ENCODE assay signal across 24 cellular contexts in genomic region chr1:47618222-47618720, GRCh38.
DNase-seq lines count a peak whose midpoint lies in the region; ATAC-seq and TF ChIP-seq lines count a peak whose summit lies in the region.
"Had no signal": no experiment of that assay in that cellular context is flagged by ENCODE, and none has a peak within 500 bp of the region (broad histone marks: within the 10 kb centered on the region; RNA-seq: fewer than 3 reads in every experiment).

No MANE protein-coding gene starts in this region.

- no peaks in the 10 kb centered on the region for H3K9me3 Mint-ChIP-seq in activated CD4-positive, alpha-beta memory T cell treated with anti-CD3 and anti-CD28 coated beads, Interleukin-2, amount 10 ng/mL, durations not matched to agents 7 days and 5 days
- no peaks in the 10 kb centered on the region for H3K9me3 Mint-ChIP-seq in activated CD4-positive, alpha-beta memory T cell treated with anti-CD3 and anti-CD28 coated beads for 36 hours
- H3K9me3 Mint-ChIP-seq in type B pancreatic cell: no peaks in the 10 kb centered on the region
- no peaks in the 10 kb centered on the region for H3K9me3 Mint-ChIP-seq in nephron progenitor cell
- H3K9me3 Mint-ChIP-seq: CD8-positive, alpha-beta memory T cell; GM23338 had no signal

- no peaks in the 10 kb centered on the region for H3K4me1 Mint-ChIP-seq in activated CD4-positive, alpha-beta memory T cell treated with anti-CD3 and anti-CD28 coated beads, Interleukin-2, amount 10 ng/mL, durations not matched to agents 7 days and 5 days
- no peaks in the 10 kb centered on the region for H3K4me1 Mint-ChIP-seq in activated CD4-positive, alpha-beta memory T cell treated with anti-CD3 and anti-CD28 coated beads for 36 hours (ENCODE audit: low read depth)
- H3K4me1 Mint-ChIP-seq in type B pancreatic cell (ENCODE audit: unreplicated experiment) (no peaks in the 10 kb centered on the region), nephron progenitor cell (peaks cover 30% of the 10 kb centered on the region)
- H3K4me1 Mint-ChIP-seq: CD8-positive, alpha-beta memory T cell had no signal

- no peak for TF ChIP-seq EP300 in esophagus muscularis mucosa (IDR thresholded peaks at IDR 0.05)

- intact Hi-C loops in activated CD4-positive, alpha-beta memory T cell treated with anti-CD3 and anti-CD28 coated beads for 36 hours (cut with micrococcal nuclease): no loop called here
- intact Hi-C loops in esophagus muscularis mucosa (cut with DNase I): no loop called here

- no peak overlapping the region for H3K4me3 Mint-ChIP-seq in activated CD4-positive, alpha-beta memory T cell treated with anti-CD3 and anti-CD28 coated beads, Interleukin-2, amount 10 ng/mL, durations not matched to agents 7 days and 5 days
- H3K4me3 Mint-ChIP-seq in activated CD4-positive, alpha-beta memory T cell treated with anti-CD3 and anti-CD28 coated beads for 36 hours: no peak overlapping the region
- no peak overlapping the region for H3K4me3 Mint-ChIP-seq in type B pancreatic cell
- H3K4me3 Mint-ChIP-seq in nephron progenitor cell: no peak overlapping the region
- H3K4me3 Mint-ChIP-seq: CD8-positive, alpha-beta memory T cell; GM23338 had no signal

- ATAC-seq in HG03280 (IDR thresholded peaks at IDR 0.05; ENCODE audit: unreplicated experiment): no peak
- ATAC-seq: GM23338 had no signal

- H3K36me3 ChIP-seq in esophagus muscularis mucosa: no peaks in the 10 kb centered on the region
- H3K36me3 ChIP-seq: SJSA1 had no signal

- DNase-seq in activated CD4-positive, alpha-beta memory T cell treated with anti-CD3 and anti-CD28 coated beads, Interleukin-2, amount 10 ng/mL, durations not matched to agents 7 days and 5 days: peak; percentile 5
- DNase-seq in activated CD4-positive, alpha-beta memory T cell treated with anti-CD3 and anti-CD28 coated beads for 36 hours: no peak
- DNase-seq in SK-N-DZ (ENCODE audit: low spot score) (peak; percentile 56), esophagus muscularis mucosa (ENCODE audit: extremely low spot score) (peak; percentile 57), type B pancreatic cell (ENCODE audit: extremely low spot score, unreplicated experiment) (peak; percentile 62), iPS-NIHi11 (ENCODE audit: low spot score) (no peak), nephron progenitor cell (no peak)
- DNase-seq: AML-193; Calu3; CD8-positive, alpha-beta memory T cell; GDM1; HCEC 1CT; IMR-90; NCI-H1105 treated with DMSO at 0.1 percent for 48 hours; NCI-H2029 treated with DMSO at 0.1 percent for 48 hours; NCI-H2171; NCI-H345; NCI-H524; NCI-H82 had no signal

- no peak for TF ChIP-seq POLR2A in esophagus muscularis mucosa (IDR thresholded peaks at IDR 0.05; ENCODE audit: low read depth)

- POLR2A ChIA-PET in activated CD4-positive, alpha-beta memory T cell treated with anti-CD3 and anti-CD28 coated beads, Interleukin-2, amount 10 ng/mL, durations not matched to agents 7 days and 5 days (lab: Charles Lee): no interaction called here
- POLR2A ChIA-PET in activated CD4-positive, alpha-beta memory T cell treated with anti-CD3 and anti-CD28 coated beads for 36 hours (lab: Charles Lee): no interaction called here

- CTCF ChIA-PET in activated CD4-positive, alpha-beta memory T cell treated with anti-CD3 and anti-CD28 coated beads, Interleukin-2, amount 10 ng/mL, durations not matched to agents 7 days and 5 days (lab: Charles Lee): no interaction called here
- CTCF ChIA-PET in activated CD4-positive, alpha-beta memory T cell treated with anti-CD3 and anti-CD28 coated beads for 36 hours (lab: Charles Lee): interaction anchor here (1.6 kb wide), 1 partner anchor 182 kb away, joined by 3 read pairs; no protein-coding TSS in a partner anchor

- no peak overlapping the region for H3K27ac Mint-ChIP-seq in activated CD4-positive, alpha-beta memory T cell treated with anti-CD3 and anti-CD28 coated beads, Interleukin-2, amount 10 ng/mL, durations not matched to agents 7 days and 5 days
- no peak overlapping the region for H3K27ac Mint-ChIP-seq in activated CD4-positive, alpha-beta memory T cell treated with anti-CD3 and anti-CD28 coated beads for 36 hours
- H3K27ac Mint-ChIP-seq in type B pancreatic cell (no peak overlapping the region), nephron progenitor cell (no peak overlapping the region)
- H3K27ac Mint-ChIP-seq: CD8-positive, alpha-beta memory T cell; GM23338 had no signal

- H3K4me1 ChIP-seq in esophagus muscularis mucosa: no peaks in the 10 kb centered on the region
- H3K4me1 ChIP-seq: SJSA1 had no signal

- H3K27me3 ChIP-seq in esophagus muscularis mucosa: peaks cover 0 to 5% (median 2%) of the 10 kb centered on the region in 4 donors
- H3K27me3 ChIP-seq: SJSA1 had no signal

- TF ChIP-seq CTCF in esophagus muscularis mucosa (IDR thresholded peaks at IDR 0.05) (no peak), type B pancreatic cell (conservative IDR thresholded peaks at IDR 0.05) (no peak), nephron progenitor cell (IDR thresholded peaks at IDR 0.05) (no peak)

- H3K9me3 ChIP-seq in esophagus muscularis mucosa: no peaks in the 10 kb centered on the region
- H3K9me3 ChIP-seq: SJSA1 had no signal

- no peak overlapping the region for H3K27ac ChIP-seq in esophagus muscularis mucosa (replicated peaks in 1 of 4)
- H3K27ac ChIP-seq: C4-2B, KMS-11, SJSA1 had no signal

- WGBS in esophagus muscularis mucosa: 78% methylated on average over 4 of the region's 4 CpGs

- peaks cover 8% of the 10 kb centered on the region for H3K27me3 Mint-ChIP-seq in activated CD4-positive, alpha-beta memory T cell treated with anti-CD3 and anti-CD28 coated beads, Interleukin-2, amount 10 ng/mL, durations not matched to agents 7 days and 5 days
- H3K27me3 Mint-ChIP-seq in activated CD4-positive, alpha-beta memory T cell treated with anti-CD3 and anti-CD28 coated beads for 36 hours: peaks cover 6% of the 10 kb centered on the region
- H3K27me3 Mint-ChIP-seq in type B pancreatic cell: peaks cover 19% of the 10 kb centered on the region
- H3K27me3 Mint-ChIP-seq in nephron progenitor cell (ENCODE audit: low read depth, poor library complexity): peaks cover 40% of the 10 kb centered on the region

- H3K36me3 Mint-ChIP-seq in activated CD4-positive, alpha-beta memory T cell treated with anti-CD3 and anti-CD28 coated beads, Interleukin-2, amount 10 ng/mL, durations not matched to agents 7 days and 5 days (ENCODE audit: low read depth): no peaks in the 10 kb centered on the region
- no peaks in the 10 kb centered on the region for H3K36me3 Mint-ChIP-seq in activated CD4-positive, alpha-beta memory T cell treated with anti-CD3 and anti-CD28 coated beads for 36 hours
- H3K36me3 Mint-ChIP-seq in type B pancreatic cell (no peaks in the 10 kb centered on the region), nephron progenitor cell (ENCODE audit: low read depth) (no peaks in the 10 kb centered on the region)
- H3K36me3 Mint-ChIP-seq: CD8-positive, alpha-beta memory T cell had no signal

- H3K4me3 ChIP-seq in esophagus muscularis mucosa: no peak overlapping the region
- H3K4me3 ChIP-seq: GM23338, SJSA1 had no signal

Comparison
In these comparisons a context has a peak if more than half of its experiments do, and no peak if none do; other contexts are left out.
1. DNase-seq: peak in activated CD4-positive, alpha-beta memory T cell treated with anti-CD3 and anti-CD28 coated beads, Interleukin-2, amount 10 ng/mL, durations not matched to agents 7 days and 5 days (single experiment), SK-N-DZ (single experiment), esophagus muscularis mucosa (single experiment) and type B pancreatic cell (single experiment); none in activated CD4-positive, alpha-beta memory T cell treated with anti-CD3 and anti-CD28 coated beads for 36 hours (single experiment), iPS-NIHi11 (single experiment) and nephron progenitor cell (single experiment).